Comparison of ENCODE assay signal across 8 cellular contexts in genomic region chr1:100350787-100351094, GRCh38. TPM values are rescaled to one million over a fixed set of nuclear protein-coding genes. Genes with fewer than 3 reads are reported as not detected.
DNase-seq lines count a peak whose midpoint lies in the region; ATAC-seq and TF ChIP-seq lines count a peak whose summit lies in the region.

No MANE protein-coding gene starts in this region.

- peak overlapping the region; percentile 93 for H3K27ac ChIP-seq in RWPE1
- peak overlapping the region; percentile 88 to 91 (median 89) for H3K27ac ChIP-seq in esophagus muscularis mucosa (replicated peaks in 1 of 4)
- peak overlapping the region; percentile 86 for H3K27ac ChIP-seq in parathyroid adenoma

- H3K27me3 ChIP-seq in esophagus muscularis mucosa (no peaks in the 10 kb centered on the region), parathyroid adenoma (ENCODE audit: control insufficient read depth, insufficient read depth, low read length) (no peaks in the 10 kb centered on the region)

- no peak for TF ChIP-seq EP300 in esophagus muscularis mucosa (IDR thresholded peaks at IDR 0.05)

- no peaks in the 10 kb centered on the region for H3K9me3 ChIP-seq in esophagus muscularis mucosa
- no peaks in the 10 kb centered on the region for H3K9me3 ChIP-seq in parathyroid adenoma (ENCODE audit: control insufficient read depth, low read length)

- no peak overlapping the region for H3K9ac ChIP-seq in parathyroid adenoma

- H3K36me3 ChIP-seq in esophagus muscularis mucosa: no peaks in the 10 kb centered on the region
- no peaks in the 10 kb centered on the region for H3K36me3 ChIP-seq in parathyroid adenoma (ENCODE audit: control insufficient read depth, insufficient read depth, low read length)

- H2AFZ ChIP-seq in parathyroid adenoma: peak overlapping the region; percentile 95

- intact Hi-C loops in esophagus muscularis mucosa (cut with DNase I): loop anchor here (5.0 kb wide), 3 partner anchors 83 to 107 kb away; partner anchors contain the start of genes DBT and RTCA

- 75% methylated on average over 10 of the region's 10 CpGs for WGBS in esophagus muscularis mucosa

- TF ChIP-seq CTCF in RWPE1 (conservative IDR thresholded peaks at IDR 0.05; ENCODE audit: low read depth) (no peak), esophagus muscularis mucosa (IDR thresholded peaks at IDR 0.05) (no peak), parathyroid adenoma (IDR thresholded peaks at IDR 0.05) (no peak), GM10266 (IDR thresholded peaks at IDR 0.05; ENCODE audit: control insufficient read depth, insufficient read depth, low read depth, missing control alignments) (no peak)

- DNase-seq in DMS114 treated with DMSO at 0.1 percent for 48 hours (lab: John Stamatoyannopoulos, UW; ENCODE audit: unreplicated experiment): peak; percentile 47
- no peak for DNase-seq in RWPE1 (ENCODE audit: low spot score)
- no peak for DNase-seq in esophagus muscularis mucosa (ENCODE audit: extremely low spot score)
- no peak for DNase-seq in ecto neural progenitor cell (ENCODE audit: low spot score)
- no peak for DNase-seq in HK-2 (ENCODE audit: unreplicated experiment)
- no peak for DNase-seq in GM10266 (ENCODE audit: extremely low spot score)

- H3K4me2 ChIP-seq in parathyroid adenoma (ENCODE audit: low read length): peak overlapping the region; percentile 62

- H3K4me3 ChIP-seq in esophagus muscularis mucosa (peak overlapping the region; percentile 78 to 95 (median 80)), parathyroid adenoma (ENCODE audit: low read depth, low read length) (no peak overlapping the region)

- no peak for ATAC-seq in GM18505 (IDR thresholded peaks at IDR 0.05; ENCODE audit: unreplicated experiment)

- POLR2A ChIA-PET in RWPE1 (lab: Yijun Ruan, JAX; ENCODE audit: low non-redundant PET): no interaction called here

- H3K4me1 ChIP-seq in esophagus muscularis mucosa: peaks cover 21 to 33% (median 29%) of the 10 kb centered on the region in 4 donors
- no peaks in the 10 kb centered on the region for H3K4me1 ChIP-seq in parathyroid adenoma

- H3K79me2 ChIP-seq in parathyroid adenoma: no peaks in the 10 kb centered on the region

- no peak for TF ChIP-seq POLR2A in esophagus muscularis mucosa (IDR thresholded peaks at IDR 0.05; ENCODE audit: low read depth)
- TF ChIP-seq POLR2A in GM18505 (IDR thresholded peaks at IDR 0.05; ENCODE audit: borderline replicate concordance, extremely low read depth, insufficient read depth, insufficient read length): no peak

- CTCF ChIA-PET in RWPE1 (lab: Yijun Ruan, JAX): no interaction called here

RNA-seq across cellular contexts. Expression of gene CDC14A, which starts 1.6 kb away (rescaled TPM):
- 10 to 100 TPM in 1 of 4 donors, 1 to 10 TPM in 3; 6.6 to 12.2 (median 7.4) TPM for total RNA-seq in esophagus muscularis mucosa
